10 cellular contexts compared by ENCODE assay signal in the genomic region with DNA sequence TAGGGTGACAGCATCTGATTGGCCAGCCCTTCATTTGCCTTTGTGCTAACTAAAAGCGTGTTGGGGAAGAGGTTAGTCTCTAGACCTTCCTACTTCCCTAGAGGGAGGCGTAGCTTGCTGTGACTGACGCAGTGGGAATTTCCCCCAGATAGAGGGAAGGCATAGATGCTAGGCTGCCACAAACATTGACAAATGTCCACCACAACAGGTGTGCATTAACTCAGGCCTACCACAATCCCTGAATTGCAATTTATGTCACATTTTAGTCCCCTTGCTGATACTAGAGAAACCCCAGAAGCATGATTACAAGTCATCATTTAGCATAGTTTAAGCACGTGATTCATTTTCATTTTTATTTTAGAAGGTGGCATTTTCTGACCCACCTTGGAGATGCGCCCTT.
DNase-seq lines count a peak whose midpoint lies in the region; ATAC-seq and TF ChIP-seq lines count a peak whose summit lies in the region.
"Had no signal": no experiment of that assay in that cellular context is flagged by ENCODE, and none has a peak within 500 bp of the region (broad histone marks: within the 10 kb centered on the region; RNA-seq: fewer than 3 reads in every experiment).

No MANE protein-coding gene starts in this region.

- POLR2A ChIA-PET in activated CD4-positive, alpha-beta T cell treated with anti-CD3 and anti-CD28 coated beads, Interleukin-2, amount 10 ng/mL, durations not matched to agents 7 days and 5 days (lab: Charles Lee), result no interaction called here

- ATAC-seq in HG02798 (IDR thresholded peaks at IDR 0.05; ENCODE audit: poor library complexity, unreplicated experiment), result peak; percentile 87
- ATAC-seq in stimulated activated naive B cell treated with anti-CD40 and anti-IgM and Interleukin-4, amounts not matched to agents 10 μg/mL and 1 μg/mL and 100 μg/mL, for 72 hours (replicated peaks), result peak; percentile 96

- H3K4me3 Mint-ChIP-seq in activated CD4-positive, alpha-beta T cell treated with anti-CD3 and anti-CD28 coated beads, Interleukin-2, amount 10 ng/mL, durations not matched to agents 7 days and 5 days, result no peak overlapping the region
- H3K4me3 Mint-ChIP-seq in stimulated activated naive B cell treated with anti-CD40 and anti-IgM and Interleukin-4, amounts not matched to agents 10 μg/mL and 1 μg/mL and 100 μg/mL, for 72 hours, result peak overlapping the region; percentile 70 to 78

- no peaks in the 10 kb centered on the region for H3K9me3 ChIP-seq in vagina

- TF ChIP-seq POLR2A in vagina (IDR thresholded peaks at IDR 0.05), result no peak

- no peaks in the 10 kb centered on the region for H3K9me3 Mint-ChIP-seq in activated CD4-positive, alpha-beta T cell treated with anti-CD3 and anti-CD28 coated beads, Interleukin-2, amount 10 ng/mL, durations not matched to agents 7 days and 5 days
- peaks cover 20 to 22% of the 10 kb centered on the region in 2 donors for H3K9me3 Mint-ChIP-seq in stimulated activated naive B cell treated with anti-CD40 and anti-IgM and Interleukin-4, amounts not matched to agents 10 μg/mL and 1 μg/mL and 100 μg/mL, for 72 hours

- intact Hi-C loops in vagina (cut with DNase I), result no loop called here

- no peaks in the 10 kb centered on the region for H3K36me3 ChIP-seq in vagina

- H3K27ac Mint-ChIP-seq in activated CD4-positive, alpha-beta T cell treated with anti-CD3 and anti-CD28 coated beads, Interleukin-2, amount 10 ng/mL, durations not matched to agents 7 days and 5 days, result peak overlapping the region; percentile 67
- peak overlapping the region; percentile 100 for H3K27ac Mint-ChIP-seq in stimulated activated naive B cell treated with anti-CD40 and anti-IgM and Interleukin-4, amounts not matched to agents 10 μg/mL and 1 μg/mL and 100 μg/mL, for 72 hours

- CTCF ChIA-PET in activated CD4-positive, alpha-beta T cell treated with anti-CD3 and anti-CD28 coated beads, Interleukin-2, amount 10 ng/mL, durations not matched to agents 7 days and 5 days (lab: Charles Lee), result interaction anchor here (2.3 kb wide), 1 partner anchor 19 kb away, joined by 4 read pairs; no protein-coding TSS in a partner anchor

- H3K27ac ChIP-seq in vagina, result no peak overlapping the region
- H3K27ac ChIP-seq: VCaP had no signal

- H3K27me3 Mint-ChIP-seq in activated CD4-positive, alpha-beta T cell treated with anti-CD3 and anti-CD28 coated beads, Interleukin-2, amount 10 ng/mL, durations not matched to agents 7 days and 5 days, result no peaks in the 10 kb centered on the region
- no peaks in the 10 kb centered on the region for H3K27me3 Mint-ChIP-seq in stimulated activated naive B cell treated with anti-CD40 and anti-IgM and Interleukin-4, amounts not matched to agents 10 μg/mL and 1 μg/mL and 100 μg/mL, for 72 hours

- H3K36me3 Mint-ChIP-seq in activated CD4-positive, alpha-beta T cell treated with anti-CD3 and anti-CD28 coated beads, Interleukin-2, amount 10 ng/mL, durations not matched to agents 7 days and 5 days (ENCODE audit: low read depth), result no peaks in the 10 kb centered on the region
- H3K36me3 Mint-ChIP-seq in stimulated activated naive B cell treated with anti-CD40 and anti-IgM and Interleukin-4, amounts not matched to agents 10 μg/mL and 1 μg/mL and 100 μg/mL, for 72 hours, result peaks cover 16 to 32% of the 10 kb centered on the region in 2 donors

- H3K4me3 ChIP-seq in vagina, result no peak overlapping the region

- H3K27me3 ChIP-seq in vagina, result no peaks in the 10 kb centered on the region

- no peaks in the 10 kb centered on the region for H3K4me1 ChIP-seq in vagina

- DNase-seq in activated CD4-positive, alpha-beta T cell treated with anti-CD3 and anti-CD28 coated beads, Interleukin-2, amount 10 ng/mL, durations not matched to agents 7 days and 5 days, result no peak
- no peak for DNase-seq in activated CD4-positive, alpha-beta T cell treated with anti-CD3 and anti-CD28 coated beads for 4 hours
- DNase-seq in MV-4-11 (lab: John Stamatoyannopoulos, UW) (peak; percentile 50), T-helper 9 cell (no peak), NCI-H1105 (lab: John Stamatoyannopoulos, UW) (no peak), vagina (ENCODE audit: extremely low spot score in 2 of 2) (no peak)
- DNase-seq in stimulated activated naive B cell treated with anti-CD40 and anti-IgM and Interleukin-4, amounts not matched to agents 10 μg/mL and 1 μg/mL and 100 μg/mL, for 72 hours, result peak; percentile 89
- DNase-seq: NCI-H2171 treated with DMSO at 0.1 percent for 48 hours had no signal

- no peak for TF ChIP-seq CTCF in vagina (IDR thresholded peaks at IDR 0.05)

- peaks cover 15% of the 10 kb centered on the region for H3K4me1 Mint-ChIP-seq in activated CD4-positive, alpha-beta T cell treated with anti-CD3 and anti-CD28 coated beads, Interleukin-2, amount 10 ng/mL, durations not matched to agents 7 days and 5 days
- H3K4me1 Mint-ChIP-seq in stimulated activated naive B cell treated with anti-CD40 and anti-IgM and Interleukin-4, amounts not matched to agents 10 μg/mL and 1 μg/mL and 100 μg/mL, for 72 hours, result peaks cover 28 to 44% of the 10 kb centered on the region in 2 donors

Comparison
In these comparisons a context has a peak if more than half of its experiments do, and no peak if none do; other contexts are left out.
1. DNase-seq: peak in MV-4-11 (single experiment) and stimulated activated naive B cell treated with anti-CD40 and anti-IgM and Interleukin-4, amounts not matched to agents 10 μg/mL and 1 μg/mL and 100 μg/mL, for 72 hours (single experiment); none in activated CD4-positive, alpha-beta T cell treated with anti-CD3 and anti-CD28 coated beads, Interleukin-2, amount 10 ng/mL, durations not matched to agents 7 days and 5 days (single experiment), activated CD4-positive, alpha-beta T cell treated with anti-CD3 and anti-CD28 coated beads for 4 hours (0 of 2), T-helper 9 cell (single experiment), NCI-H1105 (single experiment) and vagina (0 of 2).